7 cellular contexts compared by ENCODE assay signal in the genomic region with DNA sequence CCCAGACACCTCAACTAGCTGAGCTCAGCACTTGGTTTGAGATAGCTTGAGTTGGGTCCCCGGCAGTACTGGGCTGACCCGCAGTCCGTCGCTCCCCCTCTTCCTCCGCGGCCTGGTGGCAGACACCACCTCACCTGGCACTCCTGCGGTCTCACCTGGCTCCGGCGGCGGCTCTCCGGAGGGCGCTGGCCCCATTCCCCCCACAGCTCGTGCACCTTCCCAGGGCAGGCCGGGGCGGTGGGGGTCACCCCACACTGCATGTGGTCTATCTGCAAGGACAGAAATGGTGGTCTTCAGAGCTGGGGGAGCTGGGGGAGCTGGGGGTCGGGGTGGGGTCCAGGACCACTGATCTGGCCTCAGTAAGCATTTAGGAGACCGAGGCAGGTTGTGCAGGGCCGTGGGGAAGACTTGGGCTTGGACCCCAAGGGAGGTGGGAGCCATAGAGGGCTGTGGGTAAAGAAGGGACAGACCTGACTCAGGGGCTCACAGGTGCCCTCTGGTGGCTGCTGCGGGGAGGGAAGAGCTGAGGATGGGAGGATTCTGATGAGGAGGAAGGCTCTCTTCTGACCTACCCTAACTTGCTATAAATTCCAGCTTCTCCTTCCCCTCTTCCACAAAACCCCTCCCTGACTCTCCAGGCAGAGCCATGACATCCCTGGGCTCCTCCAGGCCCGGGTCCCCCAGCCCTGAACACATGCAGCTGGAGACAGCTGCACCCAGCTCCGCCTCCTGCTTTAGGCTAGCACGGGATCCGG. TPM values are rescaled to one million over a fixed set of nuclear protein-coding genes. Genes with fewer than 3 reads are reported as not detected.
DNase-seq lines count a peak whose midpoint lies in the region; ATAC-seq and TF ChIP-seq lines count a peak whose summit lies in the region.

No MANE protein-coding gene starts in this region.

- TF ChIP-seq CTCF in GM10266 (IDR thresholded peaks at IDR 0.05; ENCODE audit: control insufficient read depth, insufficient read depth, low read depth, missing control alignments): peak; percentile 84

- no peaks in the 10 kb centered on the region for H3K27me3 ChIP-seq in MG63
- H3K27me3 ChIP-seq in naive thymus-derived CD4-positive, alpha-beta T cell (ENCODE audit: control insufficient read depth in 2 of 2, insufficient read depth in 2 of 2, low read length in 2 of 2): no peaks in the 10 kb centered on the region

- no peak overlapping the region for H3K4me3 ChIP-seq in MG63
- H3K4me3 ChIP-seq in naive thymus-derived CD4-positive, alpha-beta T cell (ENCODE audit: low read length): no peak overlapping the region

- H3K36me3 ChIP-seq in MG63: no peaks in the 10 kb centered on the region
- no peaks in the 10 kb centered on the region for H3K36me3 ChIP-seq in naive thymus-derived CD4-positive, alpha-beta T cell (ENCODE audit: control insufficient read depth in 2 of 3, insufficient read depth in 3 of 3, low read length in 3 of 3)

- H3K4me1 Mint-ChIP-seq in activated CD4-positive, alpha-beta T cell treated with anti-CD3 and anti-CD28 coated beads, Interleukin-2, amount 10 ng/mL, durations not matched to agents 7 days and 5 days: no peaks in the 10 kb centered on the region
- H3K4me1 Mint-ChIP-seq in naive thymus-derived CD4-positive, alpha-beta T cell: no peaks in the 10 kb centered on the region
- H3K4me1 Mint-ChIP-seq in stimulated activated naive CD8-positive, alpha-beta T cell treated with anti-CD3 and anti-CD28 coated beads, Interleukin-15, amount 100 ng/mL, for 72 hours: no peaks in the 10 kb centered on the region

- DNase-seq in GM10266 (ENCODE audit: extremely low spot score): peak; percentile 85
- DNase-seq in MG63: peak; percentile 38
- DNase-seq in activated CD4-positive, alpha-beta T cell treated with anti-CD3 and anti-CD28 coated beads, Interleukin-2, amount 10 ng/mL, durations not matched to agents 7 days and 5 days: peak; percentile 75
- DNase-seq in ecto neural progenitor cell (ENCODE audit: low spot score): peak; percentile 68
- DNase-seq in naive thymus-derived CD4-positive, alpha-beta T cell: peak; percentile 19 to 70 (median 59)
- DNase-seq in stimulated activated naive CD8-positive, alpha-beta T cell treated with anti-CD3 and anti-CD28 coated beads, Interleukin-15, amount 100 ng/mL, for 72 hours: peak; percentile 65 to 71

- no peak overlapping the region for H3K27ac ChIP-seq in naive thymus-derived CD4-positive, alpha-beta T cell (ENCODE audit: low read depth, low read length)

- POLR2A ChIA-PET in activated CD4-positive, alpha-beta T cell treated with anti-CD3 and anti-CD28 coated beads, Interleukin-2, amount 10 ng/mL, durations not matched to agents 7 days and 5 days (lab: Charles Lee): no interaction called here
- POLR2A ChIA-PET in naive thymus-derived CD4-positive, alpha-beta T cell (lab: Charles Lee): no interaction called here

- ATAC-seq in naive thymus-derived CD4-positive, alpha-beta T cell: peak; percentile 77
- ATAC-seq in stimulated activated naive CD8-positive, alpha-beta T cell treated with anti-CD3 and anti-CD28 coated beads, Interleukin-15, amount 100 ng/mL, for 72 hours: peak; percentile 89
- no peak for ATAC-seq in GM19463 (IDR thresholded peaks at IDR 0.05; ENCODE audit: unreplicated experiment)

- H3K27ac Mint-ChIP-seq in activated CD4-positive, alpha-beta T cell treated with anti-CD3 and anti-CD28 coated beads, Interleukin-2, amount 10 ng/mL, durations not matched to agents 7 days and 5 days: no peak overlapping the region
- H3K27ac Mint-ChIP-seq in naive thymus-derived CD4-positive, alpha-beta T cell: no peak overlapping the region
- no peak overlapping the region for H3K27ac Mint-ChIP-seq in stimulated activated naive CD8-positive, alpha-beta T cell treated with anti-CD3 and anti-CD28 coated beads, Interleukin-15, amount 100 ng/mL, for 72 hours

- CTCF ChIA-PET in activated CD4-positive, alpha-beta T cell treated with anti-CD3 and anti-CD28 coated beads, Interleukin-2, amount 10 ng/mL, durations not matched to agents 7 days and 5 days (lab: Charles Lee): interaction anchor here (0.6 to 2.9 kb wide), 19 partner anchors 9 to 385 kb away, joined by 3 to 19 read pairs (median 4); a partner anchor contains a TSS
- CTCF ChIA-PET in naive thymus-derived CD4-positive, alpha-beta T cell (lab: Charles Lee): interaction anchor here (0.5 to 1.3 kb wide), 8 partner anchors 8 to 1422 kb away, joined by 3 to 8 read pairs (median 4); a partner anchor contains a TSS

- H3K27me3 Mint-ChIP-seq in activated CD4-positive, alpha-beta T cell treated with anti-CD3 and anti-CD28 coated beads, Interleukin-2, amount 10 ng/mL, durations not matched to agents 7 days and 5 days: no peaks in the 10 kb centered on the region
- peaks cover 0 to 4% (median 0%) of the 10 kb centered on the region in 5 donors for H3K27me3 Mint-ChIP-seq in naive thymus-derived CD4-positive, alpha-beta T cell
- peaks cover 9% of the 10 kb centered on the region for H3K27me3 Mint-ChIP-seq in stimulated activated naive CD8-positive, alpha-beta T cell treated with anti-CD3 and anti-CD28 coated beads, Interleukin-15, amount 100 ng/mL, for 72 hours

- no peaks in the 10 kb centered on the region for H3K9me3 ChIP-seq in MG63
- H3K9me3 ChIP-seq in naive thymus-derived CD4-positive, alpha-beta T cell (ENCODE audit: control insufficient read depth in 2 of 3, low read length in 3 of 3): no peaks in the 10 kb centered on the region

- H3K4me1 ChIP-seq in naive thymus-derived CD4-positive, alpha-beta T cell (ENCODE audit: control insufficient read depth in 2 of 2, insufficient read depth in 2 of 2, low read length in 2 of 2): no peaks in the 10 kb centered on the region

- intact Hi-C loops in naive thymus-derived CD4-positive, alpha-beta T cell (cut with micrococcal nuclease): loop anchor here (1.0 kb wide), 2 partner anchors 125 to 258 kb away; a partner anchor contains a TSS

- H3K36me3 Mint-ChIP-seq in activated CD4-positive, alpha-beta T cell treated with anti-CD3 and anti-CD28 coated beads, Interleukin-2, amount 10 ng/mL, durations not matched to agents 7 days and 5 days (ENCODE audit: low read depth): no peaks in the 10 kb centered on the region
- no peaks in the 10 kb centered on the region for H3K36me3 Mint-ChIP-seq in naive thymus-derived CD4-positive, alpha-beta T cell

- H3K9me3 Mint-ChIP-seq in activated CD4-positive, alpha-beta T cell treated with anti-CD3 and anti-CD28 coated beads, Interleukin-2, amount 10 ng/mL, durations not matched to agents 7 days and 5 days: no peaks in the 10 kb centered on the region
- no peaks in the 10 kb centered on the region for H3K9me3 Mint-ChIP-seq in naive thymus-derived CD4-positive, alpha-beta T cell
- H3K9me3 Mint-ChIP-seq in stimulated activated naive CD8-positive, alpha-beta T cell treated with anti-CD3 and anti-CD28 coated beads, Interleukin-15, amount 100 ng/mL, for 72 hours: no peaks in the 10 kb centered on the region

- no peak overlapping the region for H3K4me3 Mint-ChIP-seq in activated CD4-positive, alpha-beta T cell treated with anti-CD3 and anti-CD28 coated beads, Interleukin-2, amount 10 ng/mL, durations not matched to agents 7 days and 5 days
- no peak overlapping the region for H3K4me3 Mint-ChIP-seq in naive thymus-derived CD4-positive, alpha-beta T cell
- no peak overlapping the region for H3K4me3 Mint-ChIP-seq in stimulated activated naive CD8-positive, alpha-beta T cell treated with anti-CD3 and anti-CD28 coated beads, Interleukin-15, amount 100 ng/mL, for 72 hours

RNA-seq across cellular contexts. Expression of a gene that starts 6.7 kb away (rescaled TPM):
- total RNA-seq in MG63 (2014; rRNA removed; shearing (Covaris generic); ENCODE audit: low replicate concordance): not detected in 2 replicates
- not detected for total RNA-seq in activated CD4-positive, alpha-beta T cell treated with anti-CD3 and anti-CD28 coated beads, Interleukin-2, amount 10 ng/mL, durations not matched to agents 7 days and 5 days
- under 1 TPM in 3 of 5 experiments, not detected in 2; 0.11 to 0.24 (median 0.16) TPM for total RNA-seq in naive thymus-derived CD4-positive, alpha-beta T cell
- polyA plus RNA-seq in naive thymus-derived CD4-positive, alpha-beta T cell: under 1 TPM; 0.08 to 0.11 TPM

RNA-seq across cellular contexts. Expression of a gene that starts 10.0 kb away (rescaled TPM):
- not detected in 2 replicates for total RNA-seq in MG63 (2014; rRNA removed; shearing (Covaris generic); ENCODE audit: low replicate concordance)
- total RNA-seq in activated CD4-positive, alpha-beta T cell treated with anti-CD3 and anti-CD28 coated beads, Interleukin-2, amount 10 ng/mL, durations not matched to agents 7 days and 5 days: not detected
- total RNA-seq in naive thymus-derived CD4-positive, alpha-beta T cell: 1 to 10 TPM in 3 of 5 experiments, under 1 TPM in 1, not detected in 1; 0.24 to 1.9 (median 1.8) TPM
- under 1 TPM; 0.34 to 0.55 TPM for polyA plus RNA-seq in naive thymus-derived CD4-positive, alpha-beta T cell

RNA-seq across cellular contexts. Expression of a gene that starts 14.9 kb away (rescaled TPM):
- total RNA-seq in MG63 (2014; rRNA removed; shearing (Covaris generic); ENCODE audit: low replicate concordance): not detected in 2 replicates
- under 1 TPM in 1 of 2 experiments, not detected in 1; 0.07 TPM for total RNA-seq in activated CD4-positive, alpha-beta T cell treated with anti-CD3 and anti-CD28 coated beads, Interleukin-2, amount 10 ng/mL, durations not matched to agents 7 days and 5 days
- 1 to 10 TPM in 1 of 5 experiments, under 1 TPM in 2, not detected in 2; 0.34 to 1.6 (median 0.66) TPM for total RNA-seq in naive thymus-derived CD4-positive, alpha-beta T cell
- polyA plus RNA-seq in naive thymus-derived CD4-positive, alpha-beta T cell: under 1 TPM in 1 of 2 donors, not detected in 1; 0.06 TPM

RNA-seq across cellular contexts. Expression of a gene that starts 34.5 kb away (rescaled TPM):
- total RNA-seq in MG63 (2014; rRNA removed; shearing (Covaris generic); ENCODE audit: low replicate concordance): 4.5 and 5.7 TPM in 2 replicates
- total RNA-seq in activated CD4-positive, alpha-beta T cell treated with anti-CD3 and anti-CD28 coated beads, Interleukin-2, amount 10 ng/mL, durations not matched to agents 7 days and 5 days: not detected
- 1 to 10 TPM in 3 of 5 experiments, under 1 TPM in 2; 0.22 to 2.4 (median 2.1) TPM for total RNA-seq in naive thymus-derived CD4-positive, alpha-beta T cell
- not detected for polyA plus RNA-seq in naive thymus-derived CD4-positive, alpha-beta T cell

RNA-seq across cellular contexts. Expression of a gene that starts 52.9 kb away (rescaled TPM):
- total RNA-seq in MG63 (2014; rRNA removed; shearing (Covaris generic); ENCODE audit: low replicate concordance): 19.5 and 29.8 TPM in 2 replicates
- 10 to 100 TPM; 58.3 to 62.1 TPM for total RNA-seq in activated CD4-positive, alpha-beta T cell treated with anti-CD3 and anti-CD28 coated beads, Interleukin-2, amount 10 ng/mL, durations not matched to agents 7 days and 5 days
- 10 to 100 TPM; 25.9 to 64.6 (median 34.6) TPM for total RNA-seq in naive thymus-derived CD4-positive, alpha-beta T cell
- polyA plus RNA-seq in naive thymus-derived CD4-positive, alpha-beta T cell: 10 to 100 TPM; 14.0 to 31.5 TPM
